In the genomic region with DNA sequence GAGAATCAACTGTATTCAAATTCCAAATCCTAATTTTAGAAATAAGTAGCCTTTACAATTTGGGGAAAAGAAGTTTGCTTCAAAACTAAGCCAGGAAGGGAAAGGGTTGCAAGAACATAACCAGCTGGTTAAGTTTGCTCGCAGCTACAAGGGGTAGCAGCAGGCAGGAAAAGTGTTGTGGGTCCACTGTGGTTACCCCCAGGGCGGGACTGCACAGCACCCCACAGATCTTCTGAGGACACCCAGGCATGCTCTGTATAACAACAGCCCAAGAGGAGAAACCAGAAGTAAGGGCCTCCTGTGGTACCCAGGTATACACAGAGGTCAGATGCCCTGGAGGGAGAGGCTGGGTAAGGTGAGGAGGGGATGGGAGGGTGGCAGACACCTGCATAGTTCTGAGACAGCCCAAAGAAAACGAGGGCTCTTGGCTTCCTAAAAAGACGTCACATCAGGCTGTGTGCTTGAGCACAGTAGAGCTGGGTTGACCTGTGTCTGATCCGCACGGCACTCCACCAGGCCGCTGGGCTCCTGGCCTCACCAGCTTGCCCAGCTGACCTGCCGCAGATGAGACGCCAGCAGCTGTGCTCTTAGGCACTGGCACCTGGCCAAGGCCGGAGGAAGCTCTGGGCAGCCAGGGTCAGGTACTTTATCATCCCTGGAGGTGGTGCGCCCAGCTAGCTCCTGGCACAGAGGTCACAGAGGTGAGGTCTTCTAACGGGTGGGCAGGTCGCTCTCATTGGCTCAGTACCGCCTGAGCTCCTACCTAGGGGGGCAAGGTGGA, we compare ENCODE assay signal across 2 cellular contexts.
TF ChIP-seq lines count a peak whose summit lies in the region.

No MANE protein-coding gene starts in this region.

TF ChIP-seq in SK-N-SH, 30 proteins besides CTCF, POLR2A, EP300 and RAD21 (continued from another document):
- TF ChIP-seq, protein P1, sequence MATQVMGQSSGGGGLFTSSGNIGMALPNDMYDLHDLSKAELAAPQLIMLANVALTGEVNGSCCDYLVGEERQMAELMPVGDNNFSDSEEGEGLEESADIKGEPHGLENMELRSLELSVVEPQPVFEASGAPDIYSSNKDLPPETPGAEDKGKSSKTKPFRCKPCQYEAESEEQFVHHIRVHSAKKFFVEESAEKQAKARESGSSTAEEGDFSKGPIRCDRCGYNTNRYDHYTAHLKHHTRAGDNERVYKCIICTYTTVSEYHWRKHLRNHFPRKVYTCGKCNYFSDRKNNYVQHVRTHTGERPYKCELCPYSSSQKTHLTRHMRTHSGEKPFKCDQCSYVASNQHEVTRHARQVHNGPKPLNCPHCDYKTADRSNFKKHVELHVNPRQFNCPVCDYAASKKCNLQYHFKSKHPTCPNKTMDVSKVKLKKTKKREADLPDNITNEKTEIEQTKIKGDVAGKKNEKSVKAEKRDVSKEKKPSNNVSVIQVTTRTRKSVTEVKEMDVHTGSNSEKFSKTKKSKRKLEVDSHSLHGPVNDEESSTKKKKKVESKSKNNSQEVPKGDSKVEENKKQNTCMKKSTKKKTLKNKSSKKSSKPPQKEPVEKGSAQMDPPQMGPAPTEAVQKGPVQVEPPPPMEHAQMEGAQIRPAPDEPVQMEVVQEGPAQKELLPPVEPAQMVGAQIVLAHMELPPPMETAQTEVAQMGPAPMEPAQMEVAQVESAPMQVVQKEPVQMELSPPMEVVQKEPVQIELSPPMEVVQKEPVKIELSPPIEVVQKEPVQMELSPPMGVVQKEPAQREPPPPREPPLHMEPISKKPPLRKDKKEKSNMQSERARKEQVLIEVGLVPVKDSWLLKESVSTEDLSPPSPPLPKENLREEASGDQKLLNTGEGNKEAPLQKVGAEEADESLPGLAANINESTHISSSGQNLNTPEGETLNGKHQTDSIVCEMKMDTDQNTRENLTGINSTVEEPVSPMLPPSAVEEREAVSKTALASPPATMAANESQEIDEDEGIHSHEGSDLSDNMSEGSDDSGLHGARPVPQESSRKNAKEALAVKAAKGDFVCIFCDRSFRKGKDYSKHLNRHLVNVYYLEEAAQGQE (IDR thresholded peaks at IDR 0.05; ENCODE audit: low read depth, low read length) = no peak
- TF ChIP-seq, protein P2, sequence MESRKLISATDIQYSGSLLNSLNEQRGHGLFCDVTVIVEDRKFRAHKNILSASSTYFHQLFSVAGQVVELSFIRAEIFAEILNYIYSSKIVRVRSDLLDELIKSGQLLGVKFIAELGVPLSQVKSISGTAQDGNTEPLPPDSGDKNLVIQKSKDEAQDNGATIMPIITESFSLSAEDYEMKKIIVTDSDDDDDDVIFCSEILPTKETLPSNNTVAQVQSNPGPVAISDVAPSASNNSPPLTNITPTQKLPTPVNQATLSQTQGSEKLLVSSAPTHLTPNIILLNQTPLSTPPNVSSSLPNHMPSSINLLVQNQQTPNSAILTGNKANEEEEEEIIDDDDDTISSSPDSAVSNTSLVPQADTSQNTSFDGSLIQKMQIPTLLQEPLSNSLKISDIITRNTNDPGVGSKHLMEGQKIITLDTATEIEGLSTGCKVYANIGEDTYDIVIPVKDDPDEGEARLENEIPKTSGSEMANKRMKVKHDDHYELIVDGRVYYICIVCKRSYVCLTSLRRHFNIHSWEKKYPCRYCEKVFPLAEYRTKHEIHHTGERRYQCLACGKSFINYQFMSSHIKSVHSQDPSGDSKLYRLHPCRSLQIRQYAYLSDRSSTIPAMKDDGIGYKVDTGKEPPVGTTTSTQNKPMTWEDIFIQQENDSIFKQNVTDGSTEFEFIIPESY (IDR thresholded peaks at IDR 0.05; ENCODE audit: borderline replicate concordance, low read depth) = no peak
- TF ChIP-seq CHD2 (IDR thresholded peaks at IDR 0.05; ENCODE audit: low read length, partially characterized antibody) (no peak), ELF1 (IDR thresholded peaks at IDR 0.05) (no peak), FOSL2 (IDR thresholded peaks at IDR 0.05; ENCODE audit: borderline replicate concordance, low read depth) (no peak), FOXJ3 (CRISPR knock-in tag; IDR thresholded peaks at IDR 0.05) (no peak)
- TF ChIP-seq, protein P3, sequence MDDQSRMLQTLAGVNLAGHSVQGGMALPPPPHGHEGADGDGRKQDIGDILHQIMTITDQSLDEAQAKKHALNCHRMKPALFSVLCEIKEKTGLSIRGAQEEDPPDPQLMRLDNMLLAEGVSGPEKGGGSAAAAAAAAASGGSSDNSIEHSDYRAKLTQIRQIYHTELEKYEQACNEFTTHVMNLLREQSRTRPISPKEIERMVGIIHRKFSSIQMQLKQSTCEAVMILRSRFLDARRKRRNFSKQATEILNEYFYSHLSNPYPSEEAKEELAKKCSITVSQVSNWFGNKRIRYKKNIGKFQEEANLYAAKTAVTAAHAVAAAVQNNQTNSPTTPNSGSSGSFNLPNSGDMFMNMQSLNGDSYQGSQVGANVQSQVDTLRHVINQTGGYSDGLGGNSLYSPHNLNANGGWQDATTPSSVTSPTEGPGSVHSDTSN (IDR thresholded peaks at IDR 0.05) = no peak

TF ChIP-seq in SK-N-SH treated with all-trans-retinoic acid at 6 μM for 48 hours, 23 proteins besides CTCF, POLR2A, EP300 and RAD21 (continued from another document):
- TF ChIP-seq, protein P4, sequence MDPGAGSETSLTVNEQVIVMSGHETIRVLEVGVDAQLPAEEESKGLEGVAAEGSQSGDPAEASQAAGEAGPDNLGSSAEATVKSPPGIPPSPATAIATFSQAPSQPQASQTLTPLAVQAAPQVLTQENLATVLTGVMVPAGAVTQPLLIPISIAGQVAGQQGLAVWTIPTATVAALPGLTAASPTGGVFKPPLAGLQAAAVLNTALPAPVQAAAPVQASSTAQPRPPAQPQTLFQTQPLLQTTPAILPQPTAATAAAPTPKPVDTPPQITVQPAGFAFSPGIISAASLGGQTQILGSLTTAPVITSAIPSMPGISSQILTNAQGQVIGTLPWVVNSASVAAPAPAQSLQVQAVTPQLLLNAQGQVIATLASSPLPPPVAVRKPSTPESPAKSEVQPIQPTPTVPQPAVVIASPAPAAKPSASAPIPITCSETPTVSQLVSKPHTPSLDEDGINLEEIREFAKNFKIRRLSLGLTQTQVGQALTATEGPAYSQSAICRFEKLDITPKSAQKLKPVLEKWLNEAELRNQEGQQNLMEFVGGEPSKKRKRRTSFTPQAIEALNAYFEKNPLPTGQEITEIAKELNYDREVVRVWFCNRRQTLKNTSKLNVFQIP (CRISPR knock-in tag; IDR thresholded peaks at IDR 0.05; ENCODE audit: borderline replicate concordance, low read depth) = no peak
- TF ChIP-seq, protein P5, sequence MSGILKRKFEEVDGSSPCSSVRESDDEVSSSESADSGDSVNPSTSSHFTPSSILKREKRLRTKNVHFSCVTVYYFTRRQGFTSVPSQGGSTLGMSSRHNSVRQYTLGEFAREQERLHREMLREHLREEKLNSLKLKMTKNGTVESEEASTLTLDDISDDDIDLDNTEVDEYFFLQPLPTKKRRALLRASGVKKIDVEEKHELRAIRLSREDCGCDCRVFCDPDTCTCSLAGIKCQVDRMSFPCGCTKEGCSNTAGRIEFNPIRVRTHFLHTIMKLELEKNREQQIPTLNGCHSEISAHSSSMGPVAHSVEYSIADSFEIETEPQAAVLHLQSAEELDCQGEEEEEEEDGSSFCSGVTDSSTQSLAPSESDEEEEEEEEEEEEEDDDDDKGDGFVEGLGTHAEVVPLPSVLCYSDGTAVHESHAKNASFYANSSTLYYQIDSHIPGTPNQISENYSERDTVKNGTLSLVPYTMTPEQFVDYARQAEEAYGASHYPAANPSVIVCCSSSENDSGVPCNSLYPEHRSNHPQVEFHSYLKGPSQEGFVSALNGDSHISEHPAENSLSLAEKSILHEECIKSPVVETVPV (CRISPR knock-in tag; IDR thresholded peaks at IDR 0.05) = no peak
- TF ChIP-seq TOX (CRISPR knock-in tag; IDR thresholded peaks at IDR 0.05; ENCODE audit: borderline replicate concordance) (no peak), ZNF565 (CRISPR knock-in tag; conservative IDR thresholded peaks at IDR 0.05; ENCODE audit: low read depth) (no peak), CSDC2 (CRISPR knock-in tag; IDR thresholded peaks at IDR 0.05) (no peak), ESRRG (CRISPR knock-in tag; IDR thresholded peaks at IDR 0.05) (no peak), ISL1 (CRISPR knock-in tag; IDR thresholded peaks at IDR 0.05) (no peak), GLIS3 (CRISPR knock-in tag; IDR thresholded peaks at IDR 0.05) (no peak), PPARA (CRISPR knock-in tag; IDR thresholded peaks at IDR 0.05; ENCODE audit: borderline replicate concordance) (no peak), RARB (CRISPR knock-in tag; IDR thresholded peaks at IDR 0.05) (no peak)
